ENCODE assay signal across 11 cellular contexts in genomic region chr17:78340183-78340955, GRCh38. TPM values are rescaled to one million over a fixed set of nuclear protein-coding genes. Genes with fewer than 3 reads are reported as not detected.
DNase-seq lines count a peak whose midpoint lies in the region; ATAC-seq and TF ChIP-seq lines count a peak whose summit lies in the region.
"Had no signal": no experiment of that assay in that cellular context is flagged by ENCODE, and none has a peak within 500 bp of the region (broad histone marks: within the 10 kb centered on the region; RNA-seq: fewer than 3 reads in every experiment).

No MANE protein-coding gene starts in this region.

- H3K9me3 ChIP-seq in heart right ventricle (no peaks in the 10 kb centered on the region), transverse colon (no peaks in the 10 kb centered on the region)
- H3K9me3 ChIP-seq in naive thymus-derived CD4-positive, alpha-beta T cell (ENCODE audit: control insufficient read depth in 2 of 3, low read length in 3 of 3) = no peaks in the 10 kb centered on the region

- H3K4me1 ChIP-seq in heart right ventricle (peaks cover 17 to 84% (median 36%) of the 10 kb centered on the region in 9 donors), transverse colon (peaks cover 25 to 65% (median 35%) of the 10 kb centered on the region in 4 donors)
- peaks cover 40 to 53% of the 10 kb centered on the region in 2 donors for H3K4me1 ChIP-seq in naive thymus-derived CD4-positive, alpha-beta T cell (ENCODE audit: control insufficient read depth in 2 of 2, insufficient read depth in 2 of 2, low read length in 2 of 2)

- in situ Hi-C loops in transverse colon (cut with MboI; ENCODE audit: low pct_ligation_motif_present in 1 of 4, low pct_unique_long_range_greater_than_20kb in 1 of 4, low sequenced_read_pairs in 3 of 4) = no loop called here

- no peaks in the 10 kb centered on the region for H3K27me3 ChIP-seq in heart right ventricle
- no peaks in the 10 kb centered on the region for H3K27me3 ChIP-seq in naive thymus-derived CD4-positive, alpha-beta T cell (ENCODE audit: control insufficient read depth in 2 of 2, insufficient read depth in 2 of 2, low read length in 2 of 2)
- H3K27me3 ChIP-seq in transverse colon = no peaks in the 10 kb centered on the region

- no peak for ATAC-seq in heart right ventricle
- no peak for ATAC-seq in activated naive CD8-positive, alpha-beta T cell treated with anti-CD3 and anti-CD28 coated beads, Interleukin-2, amount 50 U/mL, for 24 hours
- no peak for ATAC-seq in naive thymus-derived CD4-positive, alpha-beta T cell

- WGBS in heart right ventricle, 2 donors = 83 to 88% methylated on average over 10 of the region's 10 CpGs
- WGBS in transverse colon (ENCODE audit: low coverage in 1 of 2), 2 donors = 77% methylated on average over 9 of the region's 10 CpGs; no CpG with 5 or more reads in 1 of the 2 donors

- H3K36me3 ChIP-seq in heart right ventricle (no peaks in the 10 kb centered on the region), transverse colon (no peaks in the 10 kb centered on the region)
- H3K36me3 ChIP-seq in naive thymus-derived CD4-positive, alpha-beta T cell (ENCODE audit: control insufficient read depth in 2 of 3, insufficient read depth in 3 of 3, low read length in 3 of 3) = no peaks in the 10 kb centered on the region

- no peaks in the 10 kb centered on the region for H3K36me3 Mint-ChIP-seq in activated naive CD8-positive, alpha-beta T cell treated with anti-CD3 and anti-CD28 coated beads, Interleukin-2, amount 50 U/mL, for 24 hours (ENCODE audit: low read depth)
- peaks cover 0 to 3% (median 0%) of the 10 kb centered on the region in 5 donors for H3K36me3 Mint-ChIP-seq in naive thymus-derived CD4-positive, alpha-beta T cell

- no peak overlapping the region for H3K4me3 ChIP-seq in heart right ventricle
- no peak overlapping the region for H3K4me3 ChIP-seq in naive thymus-derived CD4-positive, alpha-beta T cell (ENCODE audit: low read length)
- H3K4me3 ChIP-seq in transverse colon = no peak overlapping the region

- TF ChIP-seq EP300 in transverse colon (IDR thresholded peaks at IDR 0.05; ENCODE audit: low read depth) = no peak

- peaks cover 2% of the 10 kb centered on the region for H3K27me3 Mint-ChIP-seq in activated naive CD8-positive, alpha-beta T cell treated with anti-CD3 and anti-CD28 coated beads, Interleukin-2, amount 50 U/mL, for 24 hours
- H3K27me3 Mint-ChIP-seq in naive thymus-derived CD4-positive, alpha-beta T cell = peaks cover 0 to 16% (median 0%) of the 10 kb centered on the region in 5 donors

- no peaks in the 10 kb centered on the region for H3K9me3 Mint-ChIP-seq in activated naive CD8-positive, alpha-beta T cell treated with anti-CD3 and anti-CD28 coated beads, Interleukin-2, amount 50 U/mL, for 24 hours
- H3K9me3 Mint-ChIP-seq in naive thymus-derived CD4-positive, alpha-beta T cell = peaks cover 0 to 2% (median 0%) of the 10 kb centered on the region in 11 donors

- H3K4me1 Mint-ChIP-seq in activated naive CD8-positive, alpha-beta T cell treated with anti-CD3 and anti-CD28 coated beads, Interleukin-2, amount 50 U/mL, for 24 hours = peaks cover 65% of the 10 kb centered on the region
- peaks cover 44 to 60% (median 48%) of the 10 kb centered on the region in 7 donors for H3K4me1 Mint-ChIP-seq in naive thymus-derived CD4-positive, alpha-beta T cell

- DNase-seq in heart right ventricle = no peak
- DNase-seq in cardiac septum (ENCODE audit: low spot score) = no peak
- no peak for DNase-seq in activated naive CD8-positive, alpha-beta T cell treated with anti-CD3 and anti-CD28 coated beads, Interleukin-2, amount 50 U/mL, for 24 hours
- DNase-seq in naive thymus-derived CD4-positive, alpha-beta T cell = no peak
- no peak for DNase-seq in transverse colon
- no peak for DNase-seq in C1 segment of cervical spinal cord (lab: John Stamatoyannopoulos, UW)
- no peak for DNase-seq in NCI-H2196 (lab: John Stamatoyannopoulos, UW; ENCODE audit: unreplicated experiment)
- DNase-seq in NCI-H2029 treated with DMSO at 0.1 percent for 48 hours (lab: John Stamatoyannopoulos, UW) = no peak
- DNase-seq: islet precursor cell, NCI-H1105 had no signal

- TF ChIP-seq CTCF in heart right ventricle (IDR thresholded peaks at IDR 0.05) (no peak), transverse colon (IDR thresholded peaks at IDR 0.05) (no peak)

- TF ChIP-seq POLR2A in transverse colon (IDR thresholded peaks at IDR 0.05) = no peak

- intact Hi-C loops in heart right ventricle (cut with DNase I) (loop anchor here in 1 of 10 donors (5.0 kb wide), 1 partner anchor 48 kb away; no protein-coding TSS in a partner anchor), cardiac septum (cut with DNase I) (loop anchor here (5.0 kb wide), 1 partner anchor 48 kb away; no protein-coding TSS in a partner anchor), transverse colon (cut with DNase I; ENCODE audit: low total_unique reads) (no loop called here)
- intact Hi-C loops in naive thymus-derived CD4-positive, alpha-beta T cell (cut with micrococcal nuclease) = loop anchor here in 1 of 2 donors (5.0 kb wide), 1 partner anchor 88 kb away; no protein-coding TSS in a partner anchor

- POLR2A ChIA-PET in naive thymus-derived CD4-positive, alpha-beta T cell (lab: Charles Lee) = interaction anchor here (0.6 to 0.7 kb wide), 5 partner anchors 15 to 309 kb away, joined by 3 to 4 read pairs (median 3); no protein-coding TSS in a partner anchor

- H3K27ac Mint-ChIP-seq in activated naive CD8-positive, alpha-beta T cell treated with anti-CD3 and anti-CD28 coated beads, Interleukin-2, amount 50 U/mL, for 24 hours = peak overlapping the region; percentile 73
- peak overlapping the region; percentile 80 to 89 (median 85) for H3K27ac Mint-ChIP-seq in naive thymus-derived CD4-positive, alpha-beta T cell

- H3K27ac ChIP-seq in heart right ventricle (peak overlapping the region in 7 of 10 donors; percentile 87 to 99 (median 98)), transverse colon (peak overlapping the region; percentile 92 to 96 (median 94))
- no peak overlapping the region for H3K27ac ChIP-seq in naive thymus-derived CD4-positive, alpha-beta T cell (ENCODE audit: low read depth, low read length)
- H3K27ac ChIP-seq: C4-2B had no signal

- H3K4me3 Mint-ChIP-seq in activated naive CD8-positive, alpha-beta T cell treated with anti-CD3 and anti-CD28 coated beads, Interleukin-2, amount 50 U/mL, for 24 hours = peak overlapping the region; percentile 48
- H3K4me3 Mint-ChIP-seq in naive thymus-derived CD4-positive, alpha-beta T cell = peak overlapping the region; percentile 53 to 85 (median 68)

- CTCF ChIA-PET in naive thymus-derived CD4-positive, alpha-beta T cell (lab: Charles Lee) = interaction anchor here (0.6 to 1.6 kb wide), 5 partner anchors 17 to 56 kb away, joined by 3 to 6 read pairs (median 3); no protein-coding TSS in a partner anchor

RNA-seq across cellular contexts. Expression of gene SOCS3, which starts 19.5 kb away (rescaled TPM):
- 100 to 1,000 TPM in 2 of 10 donors, 10 to 100 TPM in 6, 1 to 10 TPM in 2; 7.7 to 189 (median 17.0) TPM for total RNA-seq in heart right ventricle
- 10 to 100 TPM; 13.5 to 30.2 TPM for polyA plus RNA-seq in heart right ventricle
- total RNA-seq in cardiac septum = 49.9 TPM
- 100 to 1,000 TPM in 3 of 5 experiments, 1 to 10 TPM in 2; 8.1 to 281 (median 110) TPM for total RNA-seq in naive thymus-derived CD4-positive, alpha-beta T cell
- polyA plus RNA-seq in naive thymus-derived CD4-positive, alpha-beta T cell = 100 to 1,000 TPM in 1 of 2 donors, 10 to 100 TPM in 1; 58.4 to 206 TPM
- 100 to 1,000 TPM in 1 of 4 donors, 10 to 100 TPM in 3; 22.3 to 230 (median 37.6) TPM for total RNA-seq in transverse colon

RNA-seq across cellular contexts. Expression of gene PGS1, which starts 38.1 kb away (rescaled TPM):
- total RNA-seq in heart right ventricle (10 to 100 TPM; 14.7 to 28.4 (median 17.1) TPM), cardiac septum (22.1 TPM), transverse colon (10 to 100 TPM; 32.1 to 77.6 (median 60.1) TPM)
- polyA plus RNA-seq in heart right ventricle = 10 to 100 TPM; 18.5 to 18.7 TPM
- total RNA-seq in naive thymus-derived CD4-positive, alpha-beta T cell = 10 to 100 TPM; 66.6 to 84.3 (median 82.0) TPM
- 10 to 100 TPM; 36.1 to 52.3 TPM for polyA plus RNA-seq in naive thymus-derived CD4-positive, alpha-beta T cell
